Comparison of ENCODE assay signal across 1 cellular context in the genomic region with DNA sequence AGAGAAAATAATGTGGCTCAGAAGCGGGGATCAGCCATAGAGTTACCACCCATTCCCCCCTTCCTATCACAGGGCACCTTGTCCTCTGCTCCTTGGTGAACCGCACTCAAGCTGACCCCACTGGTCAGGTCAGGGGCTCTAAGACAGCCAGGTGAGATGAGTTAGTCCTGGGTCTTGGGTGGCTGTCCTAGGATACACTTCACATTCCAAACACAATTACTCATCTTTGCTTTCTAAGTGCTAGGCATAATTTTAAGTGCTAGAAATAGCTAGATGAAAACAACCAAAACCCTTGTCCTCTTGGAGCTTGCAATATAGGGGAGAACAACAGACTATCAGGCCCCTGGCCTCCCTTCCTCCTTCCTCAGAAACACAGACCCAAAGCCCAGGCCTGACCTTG.
TF ChIP-seq lines count a peak whose summit lies in the region.

No MANE protein-coding gene starts in this region.

TF ChIP-seq in HCT116, 20 proteins besides CTCF, POLR2A, EP300 and RAD21:
- TF ChIP-seq CEBPB (IDR thresholded peaks at IDR 0.05; ENCODE audit: low read depth): no peak
- TF ChIP-seq, protein P1, sequence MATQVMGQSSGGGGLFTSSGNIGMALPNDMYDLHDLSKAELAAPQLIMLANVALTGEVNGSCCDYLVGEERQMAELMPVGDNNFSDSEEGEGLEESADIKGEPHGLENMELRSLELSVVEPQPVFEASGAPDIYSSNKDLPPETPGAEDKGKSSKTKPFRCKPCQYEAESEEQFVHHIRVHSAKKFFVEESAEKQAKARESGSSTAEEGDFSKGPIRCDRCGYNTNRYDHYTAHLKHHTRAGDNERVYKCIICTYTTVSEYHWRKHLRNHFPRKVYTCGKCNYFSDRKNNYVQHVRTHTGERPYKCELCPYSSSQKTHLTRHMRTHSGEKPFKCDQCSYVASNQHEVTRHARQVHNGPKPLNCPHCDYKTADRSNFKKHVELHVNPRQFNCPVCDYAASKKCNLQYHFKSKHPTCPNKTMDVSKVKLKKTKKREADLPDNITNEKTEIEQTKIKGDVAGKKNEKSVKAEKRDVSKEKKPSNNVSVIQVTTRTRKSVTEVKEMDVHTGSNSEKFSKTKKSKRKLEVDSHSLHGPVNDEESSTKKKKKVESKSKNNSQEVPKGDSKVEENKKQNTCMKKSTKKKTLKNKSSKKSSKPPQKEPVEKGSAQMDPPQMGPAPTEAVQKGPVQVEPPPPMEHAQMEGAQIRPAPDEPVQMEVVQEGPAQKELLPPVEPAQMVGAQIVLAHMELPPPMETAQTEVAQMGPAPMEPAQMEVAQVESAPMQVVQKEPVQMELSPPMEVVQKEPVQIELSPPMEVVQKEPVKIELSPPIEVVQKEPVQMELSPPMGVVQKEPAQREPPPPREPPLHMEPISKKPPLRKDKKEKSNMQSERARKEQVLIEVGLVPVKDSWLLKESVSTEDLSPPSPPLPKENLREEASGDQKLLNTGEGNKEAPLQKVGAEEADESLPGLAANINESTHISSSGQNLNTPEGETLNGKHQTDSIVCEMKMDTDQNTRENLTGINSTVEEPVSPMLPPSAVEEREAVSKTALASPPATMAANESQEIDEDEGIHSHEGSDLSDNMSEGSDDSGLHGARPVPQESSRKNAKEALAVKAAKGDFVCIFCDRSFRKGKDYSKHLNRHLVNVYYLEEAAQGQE (IDR thresholded peaks at IDR 0.05; ENCODE audit: low read depth): no peak
- TF ChIP-seq FOSL1 (IDR thresholded peaks at IDR 0.05; ENCODE audit: low read depth): no peak
- TF ChIP-seq JUND (IDR thresholded peaks at IDR 0.05): no peak
- TF ChIP-seq, protein P2, sequence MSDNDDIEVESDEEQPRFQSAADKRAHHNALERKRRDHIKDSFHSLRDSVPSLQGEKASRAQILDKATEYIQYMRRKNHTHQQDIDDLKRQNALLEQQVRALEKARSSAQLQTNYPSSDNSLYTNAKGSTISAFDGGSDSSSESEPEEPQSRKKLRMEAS (IDR thresholded peaks at IDR 0.05): no peak
- no peak for TF ChIP-seq POLR2AphosphoS5 (IDR thresholded peaks at IDR 0.05; ENCODE audit: low read depth, low read length)
- no peak for TF ChIP-seq ZFX (IDR thresholded peaks at IDR 0.05)
- no peak for TF ChIP-seq EGR1 (IDR thresholded peaks at IDR 0.05; ENCODE audit: low read depth)
- TF ChIP-seq, protein P3, sequence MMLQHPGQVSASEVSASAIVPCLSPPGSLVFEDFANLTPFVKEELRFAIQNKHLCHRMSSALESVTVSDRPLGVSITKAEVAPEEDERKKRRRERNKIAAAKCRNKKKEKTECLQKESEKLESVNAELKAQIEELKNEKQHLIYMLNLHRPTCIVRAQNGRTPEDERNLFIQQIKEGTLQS (IDR thresholded peaks at IDR 0.05): no peak
- TF ChIP-seq TCF7L2 (IDR thresholded peaks at IDR 0.05; ENCODE audit: borderline replicate concordance, extremely low read depth, insufficient read depth, insufficient read length): no peak
- TF ChIP-seq ZNF274 (IDR thresholded peaks at IDR 0.05; ENCODE audit: low read depth, low read length): no peak
- TF ChIP-seq, protein P4, sequence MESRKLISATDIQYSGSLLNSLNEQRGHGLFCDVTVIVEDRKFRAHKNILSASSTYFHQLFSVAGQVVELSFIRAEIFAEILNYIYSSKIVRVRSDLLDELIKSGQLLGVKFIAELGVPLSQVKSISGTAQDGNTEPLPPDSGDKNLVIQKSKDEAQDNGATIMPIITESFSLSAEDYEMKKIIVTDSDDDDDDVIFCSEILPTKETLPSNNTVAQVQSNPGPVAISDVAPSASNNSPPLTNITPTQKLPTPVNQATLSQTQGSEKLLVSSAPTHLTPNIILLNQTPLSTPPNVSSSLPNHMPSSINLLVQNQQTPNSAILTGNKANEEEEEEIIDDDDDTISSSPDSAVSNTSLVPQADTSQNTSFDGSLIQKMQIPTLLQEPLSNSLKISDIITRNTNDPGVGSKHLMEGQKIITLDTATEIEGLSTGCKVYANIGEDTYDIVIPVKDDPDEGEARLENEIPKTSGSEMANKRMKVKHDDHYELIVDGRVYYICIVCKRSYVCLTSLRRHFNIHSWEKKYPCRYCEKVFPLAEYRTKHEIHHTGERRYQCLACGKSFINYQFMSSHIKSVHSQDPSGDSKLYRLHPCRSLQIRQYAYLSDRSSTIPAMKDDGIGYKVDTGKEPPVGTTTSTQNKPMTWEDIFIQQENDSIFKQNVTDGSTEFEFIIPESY (IDR thresholded peaks at IDR 0.05; ENCODE audit: extremely low read depth, insufficient replicate concordance, low read length): no peak
- no peak for TF ChIP-seq EZH2phosphoT487 (IDR thresholded peaks at IDR 0.05; ENCODE audit: borderline replicate concordance)
- TF ChIP-seq SIN3A (IDR thresholded peaks at IDR 0.05; ENCODE audit: low read depth): no peak
- no peak for TF ChIP-seq YY1 (IDR thresholded peaks at IDR 0.05; ENCODE audit: extremely low read depth, insufficient replicate concordance, low read depth, low read length)
- no peak for TF ChIP-seq EZH2 (IDR thresholded peaks at IDR 0.05)
- no peak for TF ChIP-seq ELF1 (IDR thresholded peaks at IDR 0.05; ENCODE audit: borderline replicate concordance, low read depth)
